ENCODE assay signal across 8 cellular contexts in genomic region chr3:161371441-161372320, GRCh38. TPM values are rescaled to one million over a fixed set of nuclear protein-coding genes. Genes with fewer than 3 reads are reported as not detected.
DNase-seq lines count a peak whose midpoint lies in the region; ATAC-seq and TF ChIP-seq lines count a peak whose summit lies in the region.

TSS of gene SPTSSB (minus strand) at chr3:161371517. CDS start at chr3:161346323, 25,194 bp downstream.

- no peak within 1 kb of the TSS for H2AK5ac ChIP-seq in H9 (ENCODE audit: insufficient read length, low read length)

- peaks cover 8% of the 10 kb centered on the region; the same call in 1 of the 2 replicates for H3K4me1 ChIP-seq in H9 (ENCODE audit: insufficient read depth, low read length)
- H3K4me1 ChIP-seq in right lobe of liver: peaks cover 0 to 6% (median 0%) of the 10 kb centered on the region in 4 donors

- H3K27me3 ChIP-seq in H9 (ENCODE audit: insufficient read depth, low read length) (no peaks in the 10 kb centered on the region), right lobe of liver (no peaks in the 10 kb centered on the region)

- peak within 1 kb of the TSS; percentile 83 for H3K18ac ChIP-seq in H9 (ENCODE audit: insufficient read length, low read depth, low read length)

- H4K8ac ChIP-seq in H9 (replicated peaks; ENCODE audit: insufficient read length, low read depth, low read length): no peak within 1 kb of the TSS

- H3K9me3 ChIP-seq in H9 (ENCODE audit: control insufficient read depth, low read depth, low read length): no peaks in the 10 kb centered on the region
- no peaks in the 10 kb centered on the region for H3K9me3 ChIP-seq in right lobe of liver

- no peak within 1 kb of the TSS for H2BK5ac ChIP-seq in H9 (ENCODE audit: insufficient read length, low read length)

- H4K91ac ChIP-seq in H9 (ENCODE audit: insufficient read length, low read depth, low read length): no peak within 1 kb of the TSS

- peak within 1 kb of the TSS; percentile 96 for H2AFZ ChIP-seq in H9 (ENCODE audit: low read length)

- H3T11ph ChIP-seq in H9 (ENCODE audit: low read length): peak within 1 kb of the TSS; percentile 77

- H3K9ac ChIP-seq in H9 (ENCODE audit: extremely low read depth, insufficient read length, low read length): peak within 1 kb of the TSS; percentile 63

- H3K4me1 Mint-ChIP-seq in H9: peaks cover 30 to 31% of the 10 kb centered on the region in 2 experiments
- H3K4me1 Mint-ChIP-seq in dendritic cell treated with granulocyte-macrophage colony-stimulating factor and Interleukin-4, amounts not matched to agents 40 ng/mL and 50 ng/mL, for 4 days (ENCODE audit: low read depth): peaks cover 19% of the 10 kb centered on the region

- H3K9me3 Mint-ChIP-seq in H9: no peaks in the 10 kb centered on the region
- no peaks in the 10 kb centered on the region for H3K9me3 Mint-ChIP-seq in dendritic cell treated with granulocyte-macrophage colony-stimulating factor and Interleukin-4, amounts not matched to agents 40 ng/mL and 50 ng/mL, for 4 days

- no peak within 1 kb of the TSS for H2BK120ac ChIP-seq in H9 (ENCODE audit: low read depth, low read length, poor library complexity, severe bottlenecking)

- no peaks in the 10 kb centered on the region for H3K79me2 ChIP-seq in H9 (ENCODE audit: insufficient read depth, low read length)

- peaks cover 19% of the 10 kb centered on the region for H3K23me2 ChIP-seq in H9 (ENCODE audit: insufficient read length, low read depth, low read length, poor library complexity, severe bottlenecking)

- no peak within 1 kb of the TSS for H3K23ac ChIP-seq in H9 (ENCODE audit: insufficient read length, low read depth, low read length)

- intact Hi-C loops in dendritic cell treated with granulocyte-macrophage colony-stimulating factor and Interleukin-4, amounts not matched to agents 40 ng/mL and 50 ng/mL, for 4 days (cut with micrococcal nuclease): no loop called here
- intact Hi-C loops in right lobe of liver (cut with DNase I): no loop called here

- H4K5ac ChIP-seq in H9 (ENCODE audit: insufficient read length, low read depth, low read length): no peak within 1 kb of the TSS

- no peak within 1 kb of the TSS for H3K56ac ChIP-seq in H9 (ENCODE audit: insufficient read length, low read depth, low read length)

- H2BK20ac ChIP-seq in H9 (ENCODE audit: low read depth, low read length, poor library complexity, severe bottlenecking): peak within 1 kb of the TSS; percentile 97

- TF ChIP-seq CTCF in H9 (conservative IDR thresholded peaks at IDR 0.05) (peak; percentile 58; the same call in 2 of the 3 replicates), right lobe of liver (IDR thresholded peaks at IDR 0.05) (no peak)

- H3K27me3 Mint-ChIP-seq in H9 (ENCODE audit: low read depth): peaks cover 20% of the 10 kb centered on the region
- H3K27me3 Mint-ChIP-seq in dendritic cell treated with granulocyte-macrophage colony-stimulating factor and Interleukin-4, amounts not matched to agents 40 ng/mL and 50 ng/mL, for 4 days: peaks cover 81% of the 10 kb centered on the region

- ATAC-seq in right lobe of liver: peak; percentile 85 to 93 (median 92)

- peak within 1 kb of the TSS; percentile 8 for H2BK12ac ChIP-seq in H9 (ENCODE audit: insufficient read length, low read depth, low read length)

- H3K27ac ChIP-seq in H9 (ENCODE audit: insufficient read length, low read depth, low read length): peak within 1 kb of the TSS; percentile 85
- no peak within 1 kb of the TSS for H3K27ac ChIP-seq in right lobe of liver

- peak; percentile 71 for DNase-seq in G401 (ENCODE audit: low spot score)
- DNase-seq in H9: peak; percentile 79
- DNase-seq in NCI-H1105 treated with DMSO at 0.1 percent for 48 hours (lab: John Stamatoyannopoulos, UW): peak; percentile 86
- DNase-seq in activated CD4-positive, alpha-beta T cell treated with anti-CD3 and anti-CD28 coated beads for 4 hours: peak; percentile 51 to 57
- peak; percentile 68 to 77 (median 76) for DNase-seq in right lobe of liver
- DNase-seq in stimulated activated CD4-positive, alpha-beta T cell treated with anti-CD3 and anti-CD28 coated beads, TNF-alpha, amount 100 ng/mL, for 24 hours (ENCODE audit: low read depth in 3 of 3): peak in 2 of 3 experiments; percentile 20 to 49
- no peak for DNase-seq in NAMALWA (ENCODE audit: low spot score)

- H3K27ac Mint-ChIP-seq in H9: peak within 1 kb of the TSS in 2 of 3 experiments; percentile 94; a peak in 6 of 7 replicates
- H3K27ac Mint-ChIP-seq in dendritic cell treated with granulocyte-macrophage colony-stimulating factor and Interleukin-4, amounts not matched to agents 40 ng/mL and 50 ng/mL, for 4 days: peak within 1 kb of the TSS; percentile 28

- peak within 1 kb of the TSS; percentile 39 to 52 (median 44) for H3K4me3 ChIP-seq in right lobe of liver

- no CpG with 5 or more reads among the region's 53 CpGs for WGBS in H9 (ENCODE audit: extremely low coverage, insufficient read length, low lambda C conversion rate)
- 2% methylated on average over 29 of the region's 53 CpGs for WGBS in right lobe of liver (ENCODE audit: insufficient coverage, low coverage, low lambda C conversion rate, missing lambda C conversion rate)

- no peak for TF ChIP-seq POLR2A in right lobe of liver (IDR thresholded peaks at IDR 0.05)

- peak within 1 kb of the TSS; percentile 77 to 92 for H3K4me3 Mint-ChIP-seq in H9
- H3K4me3 Mint-ChIP-seq in dendritic cell treated with granulocyte-macrophage colony-stimulating factor and Interleukin-4, amounts not matched to agents 40 ng/mL and 50 ng/mL, for 4 days: peak within 1 kb of the TSS; percentile 83

- H3K36me3 Mint-ChIP-seq in H9 (ENCODE audit: insufficient read depth in 1 of 3, low read depth in 3 of 3): no peaks in the 10 kb centered on the region
- no peaks in the 10 kb centered on the region for H3K36me3 Mint-ChIP-seq in dendritic cell treated with granulocyte-macrophage colony-stimulating factor and Interleukin-4, amounts not matched to agents 40 ng/mL and 50 ng/mL, for 4 days (ENCODE audit: low read depth)

- H3K14ac ChIP-seq in H9 (ENCODE audit: insufficient read depth, low read length): peak within 1 kb of the TSS; percentile 79

- no peak within 1 kb of the TSS for H3K4ac ChIP-seq in H9 (ENCODE audit: low read depth, low read length)

- no peaks in the 10 kb centered on the region for H3K36me3 ChIP-seq in right lobe of liver

- in situ Hi-C loops in G401 (cut with HindIII; ENCODE audit: low sequenced_read_pairs): no loop called here

- no peak within 1 kb of the TSS for H2BK15ac ChIP-seq in H9 (ENCODE audit: low read depth, low read length)

- peak within 1 kb of the TSS; percentile 53 for H3K4me2 ChIP-seq in H9 (ENCODE audit: insufficient read depth, insufficient read length, low read length)

- H4K20me1 ChIP-seq in H9 (ENCODE audit: control insufficient read depth, insufficient read depth, insufficient read length): no peaks in the 10 kb centered on the region

- H3K79me1 ChIP-seq in H9 (ENCODE audit: insufficient read depth, low read depth, low read length, poor library complexity, severe bottlenecking): no peaks in the 10 kb centered on the region

RNA-seq across cellular contexts. Expression of gene SPTSSB, which starts in this region (rescaled TPM):
- total RNA-seq in G401 (2014; rRNA removed; shearing (Covaris generic)): not detected in 2 replicates
- total RNA-seq in H9 (2021) (1.4 and 3.5 TPM in 2 replicates), right lobe of liver (1 to 10 TPM in 1 of 6 experiments, under 1 TPM in 1, not detected in 4; 0.07 to 1.4 TPM)

Comparison
In these comparisons a context has a peak if more than half of its experiments do, and no peak if none do; other contexts are left out.
1. Peak in DNase-seq in G401; RNA of the gene not detected or under 1 TPM.